Comparison of ENCODE assay signal across 1 cellular context in genomic region chrY:14231703-14232102, GRCh38.
TF ChIP-seq lines count a peak whose summit lies in the region.

No MANE protein-coding gene starts in this region.

TF ChIP-seq in HepG2, 621 proteins besides CTCF, POLR2A, EP300 and RAD21 (continued from another document):
- TF ChIP-seq MZF1 (CRISPR knock-in tag; IDR thresholded peaks at IDR 0.05; ENCODE audit: borderline replicate concordance) (no peak), XBP1 (CRISPR knock-in tag; IDR thresholded peaks at IDR 0.05) (no peak), CAMTA2 (CRISPR knock-in tag; IDR thresholded peaks at IDR 0.05; ENCODE audit: borderline replicate concordance) (no peak), ZNF597 (CRISPR knock-in tag; IDR thresholded peaks at IDR 0.05) (no peak), FOXJ3 (CRISPR knock-in tag; IDR thresholded peaks at IDR 0.05; ENCODE audit: borderline replicate concordance) (no peak), REST (IDR thresholded peaks at IDR 0.05; ENCODE audit: borderline replicate concordance in 1 of 2, low read depth in 1 of 2, low read length in 2 of 2) (peak; percentile 28 to 91), GTF2F1 (IDR thresholded peaks at IDR 0.05; ENCODE audit: low read length) (no peak), BCL3 (CRISPR knock-in tag; IDR thresholded peaks at IDR 0.05) (no peak), MIER2 (CRISPR knock-in tag; IDR thresholded peaks at IDR 0.05) (peak; percentile 90)
TF ChIP-seq in HepG2: peak in this region for 2.
